Comparison of ENCODE assay signal across 28 cellular contexts in genomic region chr18:64258111-64258650, GRCh38.
"Had no signal": no experiment of that assay in that cellular context is flagged by ENCODE, and none has a peak within 500 bp of the region (broad histone marks: within the 10 kb centered on the region; RNA-seq: fewer than 3 reads in every experiment).

No MANE protein-coding gene starts in this region.

- H3K27me3 ChIP-seq: body of pancreas, esophagus squamous epithelium had no signal

- H3K27me3 Mint-ChIP-seq: activated CD4-positive, alpha-beta memory T cell treated with anti-CD3 and anti-CD28 coated beads, Interleukin-2, amount 10 ng/mL, durations not matched to agents 7 days and 5 days; activated CD4-positive, alpha-beta T cell treated with anti-CD3 and anti-CD28 coated beads, Interleukin-2, amount 10 ng/mL, durations not matched to agents 7 days and 5 days; activated naive CD4-positive, alpha-beta T cell treated with anti-CD3 and anti-CD28 coated beads, Interleukin-2, amount 10 ng/mL, durations not matched to agents 7 days and 5 days; activated naive CD8-positive, alpha-beta T cell treated with anti-CD3 and anti-CD28 coated beads, Interleukin-2, amount 10 ng/mL, durations not matched to agents 7 days and 5 days; activated T-cell treated with anti-CD3 and anti-CD28 coated beads, Interleukin-2, amount 50 U/mL, for 24 hours; T-helper 17 cell had no signal

- H3K4me3 ChIP-seq: body of pancreas, esophagus squamous epithelium had no signal

- H3K36me3 Mint-ChIP-seq: activated naive CD4-positive, alpha-beta T cell treated with anti-CD3 and anti-CD28 coated beads, Interleukin-2, amount 10 ng/mL, durations not matched to agents 7 days and 5 days; activated naive CD4-positive, alpha-beta T cell treated with anti-CD3 and anti-CD28 coated beads, Interleukin-2, amount 50 U/mL, for 72 hours; activated naive CD8-positive, alpha-beta T cell treated with anti-CD3 and anti-CD28 coated beads, Interleukin-2, amount 10 ng/mL, durations not matched to agents 7 days and 5 days; WTC11 had no signal

- DNase-seq: activated CD4-positive, alpha-beta memory T cell treated with anti-CD3 and anti-CD28 coated beads, Interleukin-2, amount 10 ng/mL, durations not matched to agents 7 days and 5 days; activated CD4-positive, alpha-beta T cell treated with anti-CD3 and anti-CD28 coated beads for 1 hour; activated CD4-positive, alpha-beta T cell treated with anti-CD3 and anti-CD28 coated beads for 4 hours; activated CD4-positive, alpha-beta T cell treated with anti-CD3 and anti-CD28 coated beads, Interleukin-2, amount 10 ng/mL, durations not matched to agents 7 days and 5 days; activated CD4-positive, alpha-beta T cell treated with anti-CD3 and anti-CD28 coated beads, Interleukin-2, amount 50 U/mL, for 4 hours; activated CD8-positive, alpha-beta memory T cell treated with anti-CD3 and anti-CD28 coated beads, Interleukin-2, amount 50 U/mL, for 48 hours; activated gamma-delta T cell; activated naive CD4-positive, alpha-beta T cell; activated naive CD4-positive, alpha-beta T cell treated with anti-CD3 and anti-CD28 coated beads, Interleukin-2, amount 10 ng/mL, durations not matched to agents 7 days and 5 days; activated naive CD8-positive, alpha-beta T cell treated with anti-CD3 and anti-CD28 coated beads, Interleukin-2, amount 10 ng/mL, durations not matched to agents 7 days and 5 days; activated T-cell treated with anti-CD3 and anti-CD28 coated beads for 4 hours; activated T-cell treated with anti-CD3 and anti-CD28 coated beads, Interleukin-2, amount 50 U/mL, for 24 hours; activated T-cell treated with anti-CD3 and anti-CD28 coated beads, Interleukin-2, amount 50 U/mL, for 72 hours; body of pancreas; caudate nucleus; cortex of kidney; effector CD8-positive, alpha-beta T cell; esophagus squamous epithelium; foreskin fibroblast; head of caudate nucleus; T-helper 1 cell; T-helper 17 cell; T1000 had no signal

- ATAC-seq: activated naive CD4-positive, alpha-beta T cell treated with anti-CD3 and anti-CD28 coated beads, Interleukin-2, amount 50 U/mL, for 72 hours; activated T-cell treated with anti-CD3 and anti-CD28 coated beads, Interleukin-2, amount 50 U/mL, for 72 hours; body of pancreas; T-helper 17 cell; WTC11 had no signal

- H3K4me1 Mint-ChIP-seq: activated CD4-positive, alpha-beta memory T cell treated with anti-CD3 and anti-CD28 coated beads, Interleukin-2, amount 10 ng/mL, durations not matched to agents 7 days and 5 days; activated CD4-positive, alpha-beta T cell treated with anti-CD3 and anti-CD28 coated beads, Interleukin-2, amount 10 ng/mL, durations not matched to agents 7 days and 5 days; activated naive CD4-positive, alpha-beta T cell treated with anti-CD3 and anti-CD28 coated beads, Interleukin-2, amount 10 ng/mL, durations not matched to agents 7 days and 5 days; activated naive CD8-positive, alpha-beta T cell treated with anti-CD3 and anti-CD28 coated beads, Interleukin-2, amount 10 ng/mL, durations not matched to agents 7 days and 5 days; T-helper 17 cell had no signal

- H3K36me3 ChIP-seq: esophagus squamous epithelium had no signal

- H3K9me3 ChIP-seq: body of pancreas, esophagus squamous epithelium had no signal

- H3K4me3 Mint-ChIP-seq: activated CD4-positive, alpha-beta memory T cell treated with anti-CD3 and anti-CD28 coated beads, Interleukin-2, amount 10 ng/mL, durations not matched to agents 7 days and 5 days; activated CD4-positive, alpha-beta T cell treated with anti-CD3 and anti-CD28 coated beads, Interleukin-2, amount 10 ng/mL, durations not matched to agents 7 days and 5 days; activated naive CD4-positive, alpha-beta T cell treated with anti-CD3 and anti-CD28 coated beads, Interleukin-2, amount 10 ng/mL, durations not matched to agents 7 days and 5 days; activated naive CD8-positive, alpha-beta T cell treated with anti-CD3 and anti-CD28 coated beads, Interleukin-2, amount 10 ng/mL, durations not matched to agents 7 days and 5 days; activated T-cell treated with anti-CD3 and anti-CD28 coated beads, Interleukin-2, amount 50 U/mL, for 24 hours; activated T-cell treated with anti-CD3 and anti-CD28 coated beads, Interleukin-2, amount 50 U/mL, for 72 hours; T-helper 17 cell; T-helper 2 cell treated with Interferon-gamma antibody and Interleukin-4, amounts not matched to agents 5 μg/mL and 100 μg/mL, for 36 hours; WTC11 had no signal

- H3K27ac ChIP-seq: body of pancreas, epithelial cell of prostate, esophagus squamous epithelium, VCaP had no signal

- H3K9me3 Mint-ChIP-seq: activated CD4-positive, alpha-beta memory T cell treated with anti-CD3 and anti-CD28 coated beads, Interleukin-2, amount 10 ng/mL, durations not matched to agents 7 days and 5 days; activated CD4-positive, alpha-beta T cell treated with anti-CD3 and anti-CD28 coated beads, Interleukin-2, amount 10 ng/mL, durations not matched to agents 7 days and 5 days; activated naive CD4-positive, alpha-beta T cell treated with anti-CD3 and anti-CD28 coated beads, Interleukin-2, amount 10 ng/mL, durations not matched to agents 7 days and 5 days; activated naive CD8-positive, alpha-beta T cell treated with anti-CD3 and anti-CD28 coated beads, Interleukin-2, amount 10 ng/mL, durations not matched to agents 7 days and 5 days; activated T-cell treated with anti-CD3 and anti-CD28 coated beads, Interleukin-2, amount 50 U/mL, for 24 hours; T-helper 2 cell treated with Interferon-gamma antibody and Interleukin-4, amounts not matched to agents 5 μg/mL and 100 μg/mL, for 36 hours had no signal

- H3K4me1 ChIP-seq: esophagus squamous epithelium had no signal

- H3K27ac Mint-ChIP-seq: activated CD4-positive, alpha-beta memory T cell treated with anti-CD3 and anti-CD28 coated beads, Interleukin-2, amount 10 ng/mL, durations not matched to agents 7 days and 5 days; activated CD4-positive, alpha-beta T cell treated with anti-CD3 and anti-CD28 coated beads, Interleukin-2, amount 10 ng/mL, durations not matched to agents 7 days and 5 days; activated naive CD4-positive, alpha-beta T cell treated with anti-CD3 and anti-CD28 coated beads, Interleukin-2, amount 10 ng/mL, durations not matched to agents 7 days and 5 days; activated naive CD4-positive, alpha-beta T cell treated with anti-CD3 and anti-CD28 coated beads, Interleukin-2, amount 50 U/mL, for 72 hours; activated naive CD8-positive, alpha-beta T cell treated with anti-CD3 and anti-CD28 coated beads, Interleukin-2, amount 10 ng/mL, durations not matched to agents 7 days and 5 days; activated T-cell treated with anti-CD3 and anti-CD28 coated beads, Interleukin-2, amount 50 U/mL, for 24 hours; activated T-cell treated with anti-CD3 and anti-CD28 coated beads, Interleukin-2, amount 50 U/mL, for 72 hours; T-helper 17 cell; T-helper 2 cell treated with Interferon-gamma antibody and Interleukin-4, amounts not matched to agents 5 μg/mL and 100 μg/mL, for 36 hours had no signal
